ENCODE assay signal across 8 cellular contexts in the genomic region with DNA sequence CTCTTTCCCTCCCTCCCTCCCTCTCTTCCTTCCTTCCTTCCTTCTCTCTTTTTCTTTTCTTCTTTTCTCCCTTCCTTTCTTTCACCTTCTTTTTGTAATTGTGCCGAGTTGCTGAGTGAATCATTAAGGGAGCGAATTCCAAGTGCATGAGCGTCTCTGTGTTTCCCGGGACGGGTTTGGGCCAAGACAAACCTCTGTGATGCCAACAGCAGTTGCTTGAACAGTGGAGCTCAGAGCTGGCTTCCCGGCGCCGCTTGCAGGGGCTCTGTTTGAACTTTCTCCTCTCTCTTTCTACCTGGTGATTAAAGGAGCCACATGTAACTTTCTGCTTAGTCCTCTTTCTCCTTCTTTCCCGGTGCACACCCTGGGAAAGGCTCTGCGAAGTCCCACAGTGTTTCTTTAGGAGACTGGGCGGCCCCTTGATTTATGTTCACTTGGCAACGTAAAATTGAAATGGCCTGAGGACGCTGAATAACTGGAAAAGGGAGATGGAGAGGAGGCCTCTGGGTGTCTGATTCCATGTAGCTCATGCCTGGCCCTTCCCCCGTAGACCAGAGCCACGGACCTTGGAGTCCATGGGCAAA. TPM values are rescaled to one million over a fixed set of nuclear protein-coding genes. Genes with fewer than 3 reads are reported as not detected.
DNase-seq lines count a peak whose midpoint lies in the region; ATAC-seq and TF ChIP-seq lines count a peak whose summit lies in the region.

No MANE protein-coding gene starts in this region.

- no peaks in the 10 kb centered on the region for H3K36me3 ChIP-seq in endodermal cell (ENCODE audit: control insufficient read depth, insufficient read depth, low read length)
- H3K36me3 ChIP-seq in aorta (ENCODE audit: control insufficient read depth in 1 of 2, insufficient read depth in 2 of 2, low read length in 1 of 2), result no peaks in the 10 kb centered on the region

- DNase-seq in Right ventricle myocardium inferior (ENCODE audit: missing footprints) (peak; percentile 63), cardiac septum (ENCODE audit: low spot score) (no peak), endodermal cell (peak; percentile 84), mucosa of gallbladder (ENCODE audit: low spot score) (peak; percentile 51), aorta (peak; percentile 90 to 91), T-helper 1 cell (no peak), immature natural killer cell (no peak)
- DNase-seq in stimulated activated effector memory CD8-positive, alpha-beta T cell treated with anti-CD3 and anti-CD28 coated beads, Interleukin-12 subunit alpha, Interleukin-12 subunit beta, amount 100 ng/mL, for 72 hours (ENCODE audit: low spot score in 2 of 2), result no peak

- H3K27me3 Mint-ChIP-seq in endodermal cell (ENCODE audit: insufficient read depth) (peaks cover 22% of the 10 kb centered on the region), immature natural killer cell (ENCODE audit: low read depth in 3 of 3) (peaks cover 4 to 11% (median 5%) of the 10 kb centered on the region in 3 donors)

- H3K4me3 ChIP-seq in endodermal cell (ENCODE audit: low read length) (no peak overlapping the region), aorta (ENCODE audit: low read length in 2 of 2) (no peak overlapping the region)

- ATAC-seq in Right ventricle myocardium inferior (peak; percentile 87), aorta (ENCODE audit: low FRiP score) (peak; percentile 94)
- ATAC-seq in stimulated activated effector memory CD8-positive, alpha-beta T cell treated with anti-CD3 and anti-CD28 coated beads, Interleukin-12 subunit alpha, Interleukin-12 subunit beta, amount 100 ng/mL, for 72 hours, result no peak

- H3K4me3 Mint-ChIP-seq in endodermal cell (peak overlapping the region; percentile 34), immature natural killer cell (no peak overlapping the region)
- H3K4me3 Mint-ChIP-seq in stimulated activated effector memory CD8-positive, alpha-beta T cell treated with anti-CD3 and anti-CD28 coated beads, Interleukin-12 subunit alpha, Interleukin-12 subunit beta, amount 100 ng/mL, for 72 hours, result no peak overlapping the region

- H3K9me3 ChIP-seq in endodermal cell (ENCODE audit: control insufficient read depth, low read length) (peaks cover 8% of the 10 kb centered on the region), aorta (ENCODE audit: control insufficient read depth, low read length) (no peaks in the 10 kb centered on the region)

- no peaks in the 10 kb centered on the region for H3K27me3 ChIP-seq in endodermal cell (ENCODE audit: control insufficient read depth, insufficient read depth, low read length, poor library complexity, severe bottlenecking)
- no peaks in the 10 kb centered on the region for H3K27me3 ChIP-seq in aorta (ENCODE audit: control insufficient read depth in 1 of 2, insufficient read depth in 2 of 2, low read length in 1 of 2)

- intact Hi-C loops in Right ventricle myocardium inferior (cut with DNase I), result no loop called here
- intact Hi-C loops in cardiac septum (cut with DNase I), result no loop called here
- intact Hi-C loops in aorta (cut with DNase I), result loop anchor here (2.0 to 10.0 kb wide), 4 partner anchors 68 to 251 kb away; a partner anchor contains a TSS

- TF ChIP-seq CTCF in endodermal cell (conservative IDR thresholded peaks at IDR 0.05), result no peak

- 37 to 40% methylated on average over 14 to 15 of the region's 15 CpGs for WGBS in endodermal cell (ENCODE audit: insufficient coverage in 1 of 2, insufficient read length in 1 of 2), 2 experiments
- 1 to 5% methylated on average over 15 of the region's 15 CpGs for WGBS in aorta, 2 donors

- peak overlapping the region; percentile 26 for H3K9ac ChIP-seq in endodermal cell (ENCODE audit: extremely low read depth, low read length, poor library complexity, severe bottlenecking)

- peaks cover 14% of the 10 kb centered on the region for H3K4me1 ChIP-seq in endodermal cell (ENCODE audit: control insufficient read depth, insufficient read depth, low read length)
- H3K4me1 ChIP-seq in aorta (ENCODE audit: control insufficient read depth in 1 of 2, insufficient read depth in 2 of 2, low read length in 2 of 2), result peaks cover 2 to 12% of the 10 kb centered on the region in 2 donors

- H3K9me3 Mint-ChIP-seq in endodermal cell (no peaks in the 10 kb centered on the region), immature natural killer cell (no peaks in the 10 kb centered on the region)
- H3K9me3 Mint-ChIP-seq in stimulated activated effector memory CD8-positive, alpha-beta T cell treated with anti-CD3 and anti-CD28 coated beads, Interleukin-12 subunit alpha, Interleukin-12 subunit beta, amount 100 ng/mL, for 72 hours, result no peaks in the 10 kb centered on the region

- H3K4me1 Mint-ChIP-seq in endodermal cell (peaks cover 30% of the 10 kb centered on the region), immature natural killer cell (no peaks in the 10 kb centered on the region)
- peaks cover 10% of the 10 kb centered on the region for H3K4me1 Mint-ChIP-seq in stimulated activated effector memory CD8-positive, alpha-beta T cell treated with anti-CD3 and anti-CD28 coated beads, Interleukin-12 subunit alpha, Interleukin-12 subunit beta, amount 100 ng/mL, for 72 hours

- H3K27ac ChIP-seq in endodermal cell (ENCODE audit: low read depth, low read length), result peak overlapping the region; percentile 50
- peak overlapping the region; percentile 72 to 90 for H3K27ac ChIP-seq in aorta (ENCODE audit: low read depth in 1 of 2, low read length in 2 of 2)

- H3K36me3 Mint-ChIP-seq in endodermal cell (ENCODE audit: low read depth) (no peaks in the 10 kb centered on the region), immature natural killer cell (no peaks in the 10 kb centered on the region)
- H3K36me3 Mint-ChIP-seq in stimulated activated effector memory CD8-positive, alpha-beta T cell treated with anti-CD3 and anti-CD28 coated beads, Interleukin-12 subunit alpha, Interleukin-12 subunit beta, amount 100 ng/mL, for 72 hours, result no peaks in the 10 kb centered on the region

- H3K27ac Mint-ChIP-seq in endodermal cell (peak overlapping the region; percentile 90), immature natural killer cell (no peak overlapping the region)
- H3K27ac Mint-ChIP-seq in stimulated activated effector memory CD8-positive, alpha-beta T cell treated with anti-CD3 and anti-CD28 coated beads, Interleukin-12 subunit alpha, Interleukin-12 subunit beta, amount 100 ng/mL, for 72 hours, result no peak overlapping the region

RNA-seq across cellular contexts. Expression of a gene that starts 33.7 kb away (rescaled TPM):
- total RNA-seq in Right ventricle myocardium inferior (3.5 TPM), cardiac septum (1.9 TPM), endodermal cell (1 to 10 TPM in 1 of 2 donors, under 1 TPM in 1; 0.80 to 1.4 TPM), mucosa of gallbladder (0.46 TPM), aorta (1 to 10 TPM; 1.0 to 3.1 TPM)
- 3.7 TPM for polyA plus RNA-seq in endodermal cell (2013, experiment 1 of 2)
- 3.5 TPM for polyA plus RNA-seq in endodermal cell (2013, experiment 2 of 2)
- polyA plus RNA-seq in aorta (1 to 10 TPM; 2.3 to 3.5 TPM), immature natural killer cell (10 to 100 TPM in 1 of 3 donors, 1 to 10 TPM in 2; 2.4 to 11.3 (median 9.8) TPM)

Comparison
In these comparisons a context has a peak if more than half of its experiments do, and no peak if none do; other contexts are left out.
1. DNase-seq: peak in Right ventricle myocardium inferior (single experiment), endodermal cell (single experiment), mucosa of gallbladder (single experiment) and aorta (2 of 2); none in cardiac septum (single experiment), T-helper 1 cell (0 of 5), stimulated activated effector memory CD8-positive, alpha-beta T cell treated with anti-CD3 and anti-CD28 coated beads, Interleukin-12 subunit alpha, Interleukin-12 subunit beta, amount 100 ng/mL, for 72 hours (0 of 2) and immature natural killer cell (0 of 3).
2. intact Hi-C loops: an anchor here in aorta (2.0 to 10.0 kb wide); none called in Right ventricle myocardium inferior and cardiac septum.